8 cellular contexts compared by ENCODE assay signal in genomic region chr5:157731272-157732129, GRCh38. TPM values are rescaled to one million over a fixed set of nuclear protein-coding genes. Genes with fewer than 3 reads are reported as not detected.
A peak's percentile ranks its signal among the peaks of the same experiment; 100 is the strongest.
DNase-seq lines count a peak whose midpoint lies in the region; ATAC-seq and TF ChIP-seq lines count a peak whose summit lies in the region.

THG1L (plus strand) TSS chr5:157731420; CDS start chr5:157731441, 21 bp downstream.

- H2AFZ ChIP-seq in GM23338 = peak within 1 kb of the TSS; percentile 75; the same call in 1 of the 2 replicates

- H4K20me1 ChIP-seq in DOHH2 (ENCODE audit: control insufficient read depth, insufficient read depth, low read depth, low read length) (no peaks in the 10 kb centered on the region), GM23338 (replicated peaks; ENCODE audit: insufficient read depth) (0 out of 2 replicates have a peak, but pooled peaks cover 10% of the 10 kb centered on the region)

- peaks cover 12% of the 10 kb centered on the region for H3K27me3 Mint-ChIP-seq in GM23338 (ENCODE audit: insufficient read depth, low read depth, poor library complexity)
- H3K27me3 Mint-ChIP-seq in naive thymus-derived CD4-positive, alpha-beta T cell = no peaks in the 10 kb centered on the region
- no peaks in the 10 kb centered on the region for H3K27me3 Mint-ChIP-seq in stimulated activated naive B cell treated with anti-CD40 and anti-IgM and Interleukin-4, amounts not matched to agents 10 μg/mL and 1 μg/mL and 100 μg/mL, for 72 hours

- no peak for TF ChIP-seq CTCF in DOHH2 (IDR thresholded peaks at IDR 0.05; ENCODE audit: low read depth, low read length, poor library complexity, severe bottlenecking)
- TF ChIP-seq CTCF in GM23338 (conservative IDR thresholded peaks at IDR 0.05; ENCODE audit: low read depth in 2 of 2) = no peak

- peaks cover 30% of the 10 kb centered on the region for H3K36me3 Mint-ChIP-seq in GM23338 (ENCODE audit: low read depth)
- H3K36me3 Mint-ChIP-seq in naive thymus-derived CD4-positive, alpha-beta T cell = peaks cover 0 to 20% (median 7%) of the 10 kb centered on the region in 5 donors
- peaks cover 17 to 26% of the 10 kb centered on the region in 2 donors for H3K36me3 Mint-ChIP-seq in stimulated activated naive B cell treated with anti-CD40 and anti-IgM and Interleukin-4, amounts not matched to agents 10 μg/mL and 1 μg/mL and 100 μg/mL, for 72 hours

- H3K4me2 ChIP-seq in DOHH2 (ENCODE audit: low read length) (peak within 1 kb of the TSS; percentile 96), GM23338 (peak within 1 kb of the TSS; percentile 87)

- no peaks in the 10 kb centered on the region for H3K9me3 Mint-ChIP-seq in GM23338
- H3K9me3 Mint-ChIP-seq in naive thymus-derived CD4-positive, alpha-beta T cell = peaks cover 0 to 1% (median 0%) of the 10 kb centered on the region in 11 donors
- no peaks in the 10 kb centered on the region for H3K9me3 Mint-ChIP-seq in stimulated activated naive B cell treated with anti-CD40 and anti-IgM and Interleukin-4, amounts not matched to agents 10 μg/mL and 1 μg/mL and 100 μg/mL, for 72 hours

- H3K27ac Mint-ChIP-seq in GM23338 = peak within 1 kb of the TSS; percentile 100
- peak within 1 kb of the TSS; percentile 80 to 98 (median 93) for H3K27ac Mint-ChIP-seq in naive thymus-derived CD4-positive, alpha-beta T cell
- H3K27ac Mint-ChIP-seq in stimulated activated naive B cell treated with anti-CD40 and anti-IgM and Interleukin-4, amounts not matched to agents 10 μg/mL and 1 μg/mL and 100 μg/mL, for 72 hours = peak within 1 kb of the TSS; percentile 99

- DNase-seq in GM23338 (ENCODE audit: low spot score) (peak; percentile 99), LHCN-M2 (ENCODE audit: low read depth) (peak; percentile 96), RPMI8226 (peak; percentile 99), fibroblast of gingiva (ENCODE audit: low read depth) (peak; percentile 97)
- DNase-seq in activated T-helper 1 cell treated with anti-CD3 and anti-CD28 coated beads, Interleukin-2, amount 50 U/mL, for 16 hours (ENCODE audit: low read depth in 1 of 2, low spot score in 1 of 2) = peak; percentile 96
- DNase-seq in naive thymus-derived CD4-positive, alpha-beta T cell = peak; percentile 94 to 98 (median 96)
- peak; percentile 99 for DNase-seq in stimulated activated naive B cell treated with anti-CD40 and anti-IgM and Interleukin-4, amounts not matched to agents 10 μg/mL and 1 μg/mL and 100 μg/mL, for 72 hours

- intact Hi-C loops in naive thymus-derived CD4-positive, alpha-beta T cell (cut with micrococcal nuclease) = loop anchor here (1.0 to 5.0 kb wide), 11 partner anchors 12 to 1478 kb away; partner anchors contain the start of genes CLINT1 (in 2 of the 2), LSM11 (in 2 of the 2), MED7 (in 2 of the 2) and RNF145 (in 1 of the 2)

- H3K79me2 ChIP-seq in DOHH2 (ENCODE audit: control insufficient read depth, low read length) = peaks cover 33% of the 10 kb centered on the region
- peaks cover 3% of the 10 kb centered on the region; the same call in 1 of the 2 replicates for H3K79me2 ChIP-seq in GM23338 (replicated peaks; ENCODE audit: insufficient read depth)

- H3K4me3 ChIP-seq in DOHH2 (ENCODE audit: low read length) = peak within 1 kb of the TSS; percentile 95
- peak within 1 kb of the TSS; percentile 63 for H3K4me3 ChIP-seq in GM23338
- H3K4me3 ChIP-seq in naive thymus-derived CD4-positive, alpha-beta T cell (ENCODE audit: low read length) = peak within 1 kb of the TSS; percentile 73

- H3K4me1 ChIP-seq in DOHH2 (ENCODE audit: control insufficient read depth, low read length) = peaks cover 40% of the 10 kb centered on the region
- 0 out of 2 replicates have a peak, but pooled peaks cover 3% of the 10 kb centered on the region for H3K4me1 ChIP-seq in GM23338 (ENCODE audit: insufficient read depth)
- H3K4me1 ChIP-seq in naive thymus-derived CD4-positive, alpha-beta T cell (ENCODE audit: control insufficient read depth in 2 of 2, insufficient read depth in 2 of 2, low read length in 2 of 2) = peaks cover 3 to 7% of the 10 kb centered on the region in 2 donors

- POLR2A ChIA-PET in naive thymus-derived CD4-positive, alpha-beta T cell (lab: Charles Lee) = interaction anchor here (0.6 to 1.9 kb wide), 4 partner anchors 523 to 819 kb away, joined by 3 to 5 read pairs (median 3); partner anchors contain the start of gene MED7

- peaks cover 20% of the 10 kb centered on the region for H3F3A ChIP-seq in DOHH2 (ENCODE audit: control insufficient read depth, insufficient read depth)
- no peaks in the 10 kb centered on the region for H3F3A ChIP-seq in GM23338 (replicated peaks; ENCODE audit: low read depth)

- ATAC-seq in GM23338 = peak; percentile 99
- ATAC-seq in naive thymus-derived CD4-positive, alpha-beta T cell = peak; percentile 98
- ATAC-seq in stimulated activated naive B cell treated with anti-CD40 and anti-IgM and Interleukin-4, amounts not matched to agents 10 μg/mL and 1 μg/mL and 100 μg/mL, for 72 hours (replicated peaks) = peak; percentile 93

- peak within 1 kb of the TSS; percentile 98 for H3K4me3 Mint-ChIP-seq in GM23338
- H3K4me3 Mint-ChIP-seq in naive thymus-derived CD4-positive, alpha-beta T cell = peak within 1 kb of the TSS; percentile 87 to 99 (median 97)
- H3K4me3 Mint-ChIP-seq in stimulated activated naive B cell treated with anti-CD40 and anti-IgM and Interleukin-4, amounts not matched to agents 10 μg/mL and 1 μg/mL and 100 μg/mL, for 72 hours = peak within 1 kb of the TSS; percentile 94 to 95

- H3K36me3 ChIP-seq in DOHH2 (ENCODE audit: control insufficient read depth, low read length) (peaks cover 41% of the 10 kb centered on the region), GM23338 (ENCODE audit: insufficient read depth) (peaks cover 23% of the 10 kb centered on the region)
- H3K36me3 ChIP-seq in naive thymus-derived CD4-positive, alpha-beta T cell (ENCODE audit: control insufficient read depth in 2 of 3, insufficient read depth in 3 of 3, low read length in 3 of 3) = peaks cover 0 to 12% (median 0%) of the 10 kb centered on the region in 3 experiments

- H3K9me2 ChIP-seq in DOHH2 (replicated peaks; ENCODE audit: control insufficient read depth, low read length) (no peaks in the 10 kb centered on the region), GM23338 (ENCODE audit: insufficient read depth) (no peaks in the 10 kb centered on the region)

- no peaks in the 10 kb centered on the region for H3K9me3 ChIP-seq in DOHH2 (ENCODE audit: control insufficient read depth, insufficient read depth, low read length)
- no peaks in the 10 kb centered on the region for H3K9me3 ChIP-seq in naive thymus-derived CD4-positive, alpha-beta T cell (ENCODE audit: control insufficient read depth in 2 of 3, low read length in 3 of 3)

- peaks cover 5% of the 10 kb centered on the region for H3K4me1 Mint-ChIP-seq in GM23338
- peaks cover 9 to 26% (median 23%) of the 10 kb centered on the region in 7 donors for H3K4me1 Mint-ChIP-seq in naive thymus-derived CD4-positive, alpha-beta T cell
- H3K4me1 Mint-ChIP-seq in stimulated activated naive B cell treated with anti-CD40 and anti-IgM and Interleukin-4, amounts not matched to agents 10 μg/mL and 1 μg/mL and 100 μg/mL, for 72 hours = peaks cover 12 to 26% of the 10 kb centered on the region in 2 donors

- H3K27me3 ChIP-seq in DOHH2 (ENCODE audit: control insufficient read depth, low read length) = no peaks in the 10 kb centered on the region
- no peaks in the 10 kb centered on the region for H3K27me3 ChIP-seq in GM23338 (ENCODE audit: insufficient read depth)
- no peaks in the 10 kb centered on the region for H3K27me3 ChIP-seq in naive thymus-derived CD4-positive, alpha-beta T cell (ENCODE audit: control insufficient read depth in 2 of 2, insufficient read depth in 2 of 2, low read length in 2 of 2)

- CTCF ChIA-PET in naive thymus-derived CD4-positive, alpha-beta T cell (lab: Charles Lee) = interaction anchor here (0.7 to 2.5 kb wide), 2 partner anchors 12 to 264 kb away, joined by 3 to 19 read pairs; partner anchors contain the start of gene LSM11

- H3K27ac ChIP-seq in DOHH2 (ENCODE audit: low read depth, low read length) (peak within 1 kb of the TSS; percentile 75), GM23338 (ENCODE audit: low read depth) (0 out of 2 replicates have a peak within 1 kb of the TSS, but pooled peaks have one; percentile 43)
- peak within 1 kb of the TSS; percentile 73 for H3K27ac ChIP-seq in naive thymus-derived CD4-positive, alpha-beta T cell (ENCODE audit: low read depth, low read length)

TF ChIP-seq in GM23338, 12 proteins besides CTCF, POLR2A, EP300 and RAD21 (continues in another document):
- TF ChIP-seq, protein P1, sequence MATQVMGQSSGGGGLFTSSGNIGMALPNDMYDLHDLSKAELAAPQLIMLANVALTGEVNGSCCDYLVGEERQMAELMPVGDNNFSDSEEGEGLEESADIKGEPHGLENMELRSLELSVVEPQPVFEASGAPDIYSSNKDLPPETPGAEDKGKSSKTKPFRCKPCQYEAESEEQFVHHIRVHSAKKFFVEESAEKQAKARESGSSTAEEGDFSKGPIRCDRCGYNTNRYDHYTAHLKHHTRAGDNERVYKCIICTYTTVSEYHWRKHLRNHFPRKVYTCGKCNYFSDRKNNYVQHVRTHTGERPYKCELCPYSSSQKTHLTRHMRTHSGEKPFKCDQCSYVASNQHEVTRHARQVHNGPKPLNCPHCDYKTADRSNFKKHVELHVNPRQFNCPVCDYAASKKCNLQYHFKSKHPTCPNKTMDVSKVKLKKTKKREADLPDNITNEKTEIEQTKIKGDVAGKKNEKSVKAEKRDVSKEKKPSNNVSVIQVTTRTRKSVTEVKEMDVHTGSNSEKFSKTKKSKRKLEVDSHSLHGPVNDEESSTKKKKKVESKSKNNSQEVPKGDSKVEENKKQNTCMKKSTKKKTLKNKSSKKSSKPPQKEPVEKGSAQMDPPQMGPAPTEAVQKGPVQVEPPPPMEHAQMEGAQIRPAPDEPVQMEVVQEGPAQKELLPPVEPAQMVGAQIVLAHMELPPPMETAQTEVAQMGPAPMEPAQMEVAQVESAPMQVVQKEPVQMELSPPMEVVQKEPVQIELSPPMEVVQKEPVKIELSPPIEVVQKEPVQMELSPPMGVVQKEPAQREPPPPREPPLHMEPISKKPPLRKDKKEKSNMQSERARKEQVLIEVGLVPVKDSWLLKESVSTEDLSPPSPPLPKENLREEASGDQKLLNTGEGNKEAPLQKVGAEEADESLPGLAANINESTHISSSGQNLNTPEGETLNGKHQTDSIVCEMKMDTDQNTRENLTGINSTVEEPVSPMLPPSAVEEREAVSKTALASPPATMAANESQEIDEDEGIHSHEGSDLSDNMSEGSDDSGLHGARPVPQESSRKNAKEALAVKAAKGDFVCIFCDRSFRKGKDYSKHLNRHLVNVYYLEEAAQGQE (IDR thresholded peaks at IDR 0.05; ENCODE audit: unreplicated experiment) = no peak
- TF ChIP-seq POLR2AphosphoS5 (IDR thresholded peaks at IDR 0.05; ENCODE audit: low read depth) = peak; percentile 85
- no peak for TF ChIP-seq STAT1 (IDR thresholded peaks at IDR 0.05; ENCODE audit: unreplicated experiment)
- no peak for TF ChIP-seq ZNF114 (CRISPR knock-in tag; IDR thresholded peaks at IDR 0.05)
- peak; percentile 85 for TF ChIP-seq CREB1 (CRISPR knock-in tag; IDR thresholded peaks at IDR 0.05; ENCODE audit: low read depth)

RNA-seq across cellular contexts. Expression of gene THG1L, which starts in this region (rescaled TPM):
- 11.8 and 12.2 TPM in 2 replicates for total RNA-seq in GM23338 (2014; rRNA removed; shearing (Covaris generic))
- polyA plus RNA-seq in GM23338 (2016; fragmentation: Nextera tagmentation; extraction: Ambion mirVana) = 13.8 and 15.9 TPM in 2 replicates
- 12.2 and 16.1 TPM in 2 replicates for total RNA-seq in LHCN-M2 (2014; rRNA removed)
- 14.9 TPM for polyA plus RNA-seq in LHCN-M2 (2012)
- total RNA-seq in naive thymus-derived CD4-positive, alpha-beta T cell = 10 to 100 TPM in 1 of 5 experiments, 1 to 10 TPM in 4; 6.2 to 17.4 (median 7.4) TPM
- polyA plus RNA-seq in naive thymus-derived CD4-positive, alpha-beta T cell = 1 to 10 TPM; 4.6 to 6.2 TPM

Comparison
In these comparisons a context has a peak if more than half of its experiments do, and no peak if none do; other contexts are left out.
1. Peak in every context shown above with its lines: DNase-seq, ATAC-seq, H3K4me3 ChIP-seq and H3K27ac ChIP-seq.